ENCODE assay signal across 30 cellular contexts in the genomic region with DNA sequence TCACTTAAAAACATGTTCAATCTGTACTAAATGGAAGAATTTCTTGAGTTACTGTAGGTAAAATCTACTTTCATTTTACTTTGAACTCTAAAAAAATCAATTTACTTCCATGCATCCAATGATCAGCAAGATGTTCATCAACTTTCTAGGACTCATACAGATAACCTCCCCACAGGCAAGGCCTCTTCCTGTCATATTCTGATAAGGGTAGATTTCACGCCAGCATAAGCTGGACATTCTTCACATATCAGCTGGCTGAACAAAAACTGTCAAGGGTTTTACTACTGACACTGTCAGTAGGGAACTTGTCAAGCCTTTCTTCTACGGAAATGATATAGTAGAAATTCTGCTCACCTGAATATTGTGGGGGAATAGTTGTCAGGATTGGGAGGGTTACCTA.
"Had no signal": no experiment of that assay in that cellular context is flagged by ENCODE, and none has a peak within 500 bp of the region (broad histone marks: within the 10 kb centered on the region; RNA-seq: fewer than 3 reads in every experiment).

No MANE protein-coding gene starts in this region.

- H3K27ac ChIP-seq: left lung, neural progenitor cell, neutrophil, skin epidermis, stomach, testis, thyroid gland, transverse colon, upper lobe of right lung had no signal

- ATAC-seq: left colon; left lung; natural killer cell; right cardiac atrium; sciatic nerve; stimulated activated naive B cell treated with anti-CD40 and anti-IgM and Interleukin-4, amounts not matched to agents 10 μg/mL and 1 μg/mL and 100 μg/mL, for 72 hours; stimulated activated naive CD8-positive, alpha-beta T cell treated with anti-CD3 and anti-CD28 coated beads, Interleukin-15, Interleukin-2, amounts not matched to agents 100 U/mL and 50 U/mL, for 24 hours; upper lobe of right lung had no signal

- H3K9me3 ChIP-seq: left lung, neutrophil, stomach, testis, thyroid gland, transverse colon, upper lobe of right lung had no signal

- H3K4me3 ChIP-seq: left lung, lung, neural progenitor cell, skin epidermis, stomach, testis, thyroid gland, transverse colon, upper lobe of right lung had no signal

- H3K36me3 ChIP-seq: left lung, neural progenitor cell, neutrophil, stomach, thyroid gland, transverse colon, upper lobe of right lung had no signal

- FAIRE-seq: islet of Langerhans, kidney, urothelium cell line had no signal

- H3K27me3 ChIP-seq: left lung, neural progenitor cell, neutrophil, stomach, testis, thyroid gland, transverse colon, upper lobe of right lung had no signal

- H3K4me1 ChIP-seq: neural progenitor cell, testis, thyroid gland, transverse colon, upper lobe of right lung had no signal

- DNase-seq: hypothalamus; immature natural killer cell; kidney; left colon; left lung; mesendoderm; naive B cell; natural killer cell; nephron progenitor cell; occipital lobe; retina; right cardiac atrium; stimulated activated CD4-positive, alpha-beta T cell treated with anti-CD3 and anti-CD28 coated beads, Interleukin-12 subunit alpha, Interleukin-12 subunit beta, amount 100 ng/mL, for 4 hours; stimulated activated CD4-positive, alpha-beta T cell treated with anti-CD3 and anti-CD28 coated beads, Interleukin-15, amount 100 ng/mL, for 24 hours; stimulated activated CD4-positive, alpha-beta T cell treated with anti-CD3 and anti-CD28 coated beads, Interleukin-2, amount 100 ng/mL, for 24 hours; stimulated activated CD4-positive, alpha-beta T cell treated with anti-CD3 and anti-CD28 coated beads, Interleukin-4, amount 100 ng/mL, for 1 hour; stimulated activated naive B cell treated with anti-CD40 and anti-IgM and Interleukin-4, amounts not matched to agents 10 μg/mL and 1 μg/mL and 100 μg/mL, for 72 hours; stimulated activated naive CD8-positive, alpha-beta T cell treated with anti-CD3 and anti-CD28 coated beads, Interleukin-15, Interleukin-2, amounts not matched to agents 100 U/mL and 50 U/mL, for 24 hours; stomach; testis; thyroid gland; transverse colon; upper lobe of right lung had no signal
